8 cellular contexts compared by ENCODE assay signal in genomic region chr19:34838248-34838647, GRCh38.
A peak's percentile ranks its signal among the peaks of the same experiment; 100 is the strongest.
DNase-seq lines count a peak whose midpoint lies in the region; ATAC-seq, FAIRE-seq and TF ChIP-seq lines count a peak whose summit lies in the region.

No MANE protein-coding gene starts in this region.

- H3K36me3 Mint-ChIP-seq in GM23338 (ENCODE audit: low read depth) (no peaks in the 10 kb centered on the region), WTC11 (no peaks in the 10 kb centered on the region)

- H3K79me2 ChIP-seq in GM23338 (replicated peaks; ENCODE audit: insufficient read depth) = no peaks in the 10 kb centered on the region

- DNase-seq in A549 (ENCODE audit: low read depth in 1 of 2, low spot score in 1 of 2) (peak; percentile 39 to 47), GM23338 (ENCODE audit: low spot score) (peak; percentile 44), WTC11 (ENCODE audit: low spot score) (no peak), left kidney (ENCODE audit: low read depth, low spot score) (peak; percentile 57), erythroblast (lab: John Stamatoyannopoulos, UW) (no peak), GDM1 (lab: John Stamatoyannopoulos, UW) (no peak), NCI-H1092 (lab: John Stamatoyannopoulos, UW) (no peak)

- ATAC-seq in A549 (peak; percentile 70 to 80), GM23338 (peak; percentile 22), WTC11 (peak; percentile 14), HG03175 (IDR thresholded peaks at IDR 0.05; ENCODE audit: unreplicated experiment) (no peak)

- no peak for FAIRE-seq in A549 (lab: Jason Lieb, UNC)

- H3K27ac Mint-ChIP-seq in GM23338 = no peak overlapping the region
- H3K27ac Mint-ChIP-seq in WTC11 = no peak overlapping the region

- H3K27me3 Mint-ChIP-seq in GM23338 (ENCODE audit: insufficient read depth, low read depth, poor library complexity) (peaks cover 15% of the 10 kb centered on the region), WTC11 (ENCODE audit: low read depth) (peaks cover 25% of the 10 kb centered on the region)

- no peaks in the 10 kb centered on the region for H4K20me1 ChIP-seq in GM23338 (replicated peaks; ENCODE audit: insufficient read depth)

- no peaks in the 10 kb centered on the region for H3K4me1 ChIP-seq in A549
- H3K4me1 ChIP-seq in GM23338 (ENCODE audit: insufficient read depth) = peaks cover 9% of the 10 kb centered on the region

- peak; percentile 38; the same call in 2 of the 3 replicates for TF ChIP-seq CTCF in A549 (IDR thresholded peaks at IDR 0.05)
- TF ChIP-seq CTCF in GM23338 (conservative IDR thresholded peaks at IDR 0.05; ENCODE audit: low read depth in 2 of 2) = peak in 1 of 2 experiments; percentile 82; a peak in 2 of 4 replicates
- TF ChIP-seq CTCF in WTC11 (IDR thresholded peaks at IDR 0.05) = no peak

- peak overlapping the region; percentile 67 for H3K4me3 Mint-ChIP-seq in GM23338
- H3K4me3 Mint-ChIP-seq in WTC11 = peak overlapping the region; percentile 75

- no peak for TF ChIP-seq EP300 in A549 (IDR thresholded peaks at IDR 0.05)

- 19% methylated on average over 6 of the region's 6 CpGs for WGBS in A549 (ENCODE audit: missing lambda C conversion rate)

- TF ChIP-seq POLR2A in A549 (IDR thresholded peaks at IDR 0.05; ENCODE audit: low read length) (no peak), erythroblast (IDR thresholded peaks at IDR 0.05; ENCODE audit: low read length) (no peak)

- H3K9me3 Mint-ChIP-seq in GM23338 (no peaks in the 10 kb centered on the region), WTC11 (peaks cover 6% of the 10 kb centered on the region)

- CTCF ChIA-PET in A549 (lab: Yijun Ruan, JAX) = interaction anchor here (0.6 to 2.4 kb wide), 20 partner anchors 9 to 1063 kb away, joined by 3 to 8 read pairs (median 4); no protein-coding TSS in a partner anchor
- CTCF ChIA-PET in WTC11 (lab: Charles Lee) = interaction anchor here (0.6 to 2.9 kb wide), 51 partner anchors 8 to 472 kb away, joined by 3 to 38 read pairs (median 7); partner anchors contain the start of genes GRAMD1A, HPN, LGI4 and ZNF30

- H3F3A ChIP-seq in GM23338 (replicated peaks; ENCODE audit: low read depth) = no peaks in the 10 kb centered on the region

- H3K36me3 ChIP-seq in GM23338 (ENCODE audit: insufficient read depth) = no peaks in the 10 kb centered on the region

- H2AFZ ChIP-seq in GM23338 = peak overlapping the region; percentile 98

- H3K9me2 ChIP-seq in GM23338 (ENCODE audit: insufficient read depth) = no peaks in the 10 kb centered on the region

- POLR2A ChIA-PET in A549 (lab: Yijun Ruan, JAX) = no interaction called here
- POLR2A ChIA-PET in WTC11 (lab: Charles Lee) = interaction anchor here (0.6 to 1.5 kb wide), 3 partner anchors 89 to 163 kb away, joined by 3 to 5 read pairs (median 5); partner anchors contain the start of genes GRAMD1A and ZNF30

- H3K4me3 ChIP-seq in A549 (peak overlapping the region; percentile 15; the same call in 1 of the 3 replicates), GM23338 (peak overlapping the region; percentile 61)

- peaks cover 25% of the 10 kb centered on the region for H3K27me3 ChIP-seq in GM23338 (ENCODE audit: insufficient read depth)

- H3K4me2 ChIP-seq in A549 (peak overlapping the region; percentile 33), GM23338 (peak overlapping the region; percentile 84)

- peak; percentile 65 to 72 for TF ChIP-seq RAD21 in A549 (conservative IDR thresholded peaks at IDR 0.05 in 1 of 2, IDR thresholded peaks at IDR 0.05 in 1 of 2)

- H3K9me3 ChIP-seq in A549 = peaks cover under 1% of the 10 kb centered on the region; the same call in 2 of the 3 replicates

- H3K27ac ChIP-seq in A549 = no peak overlapping the region
- H3K27ac ChIP-seq in GM23338 (ENCODE audit: low read depth) = no peak overlapping the region

- peaks cover 13% of the 10 kb centered on the region for H3K4me1 Mint-ChIP-seq in GM23338
- peaks cover 19% of the 10 kb centered on the region for H3K4me1 Mint-ChIP-seq in WTC11

TF ChIP-seq in A549, 52 proteins besides CTCF, POLR2A, EP300 and RAD21:
- TF ChIP-seq SMC3 (IDR thresholded peaks at IDR 0.05) = peak; percentile 32; the same call in 1 of the 3 replicates
- no peak for TF ChIP-seq SREBF2 (IDR thresholded peaks at IDR 0.05)

TF ChIP-seq in GM23338, 12 proteins besides CTCF, POLR2A, EP300 and RAD21 (continues in another document):
- no peak for TF ChIP-seq ZNF331 (CRISPR knock-in tag; IDR thresholded peaks at IDR 0.05; ENCODE audit: low read depth)
- no peak for TF ChIP-seq ZNF114 (CRISPR knock-in tag; IDR thresholded peaks at IDR 0.05)
- TF ChIP-seq EZH2 (IDR thresholded peaks at IDR 0.05; ENCODE audit: low read depth, unreplicated experiment) = no peak
- no peak for TF ChIP-seq REST (IDR thresholded peaks at IDR 0.05; ENCODE audit: unreplicated experiment)
- TF ChIP-seq CREB1 (CRISPR knock-in tag; IDR thresholded peaks at IDR 0.05; ENCODE audit: low read depth) = no peak
- no peak for TF ChIP-seq JUNB (IDR thresholded peaks at IDR 0.05; ENCODE audit: unreplicated experiment)
- TF ChIP-seq POLR2AphosphoS5 (IDR thresholded peaks at IDR 0.05; ENCODE audit: low read depth) = no peak
- TF ChIP-seq EZH2phosphoT487 (IDR thresholded peaks at IDR 0.05; ENCODE audit: unreplicated experiment) = no peak

TF ChIP-seq in WTC11, 78 proteins besides CTCF, POLR2A, EP300 and RAD21:
- TF ChIP-seq ZBTB21 (CRISPR knock-in tag; IDR thresholded peaks at IDR 0.05; ENCODE audit: borderline replicate concordance) (no peak), ESRRA (CRISPR knock-in tag; IDR thresholded peaks at IDR 0.05; ENCODE audit: borderline replicate concordance) (0 out of 2 replicates have a peak, but pooled peaks have one; percentile 6), ZNF416 (CRISPR knock-in tag; IDR thresholded peaks at IDR 0.05) (no peak)

Comparison
In these comparisons a context has a peak if more than half of its experiments do, and no peak if none do; other contexts are left out.
1. DNase-seq: peak in A549 (2 of 2), GM23338 (single experiment) and left kidney (single experiment); none in WTC11 (single experiment), erythroblast (0 of 2), GDM1 (single experiment) and NCI-H1092 (single experiment).
2. Of the 8 proteins assayed by ChIP-seq in both WTC11 and A549: peak only in WTC11: ESRRA; only in A549: CTCF; in both: none; in neither: 6.